8 cellular contexts compared by ENCODE assay signal in the genomic region with DNA sequence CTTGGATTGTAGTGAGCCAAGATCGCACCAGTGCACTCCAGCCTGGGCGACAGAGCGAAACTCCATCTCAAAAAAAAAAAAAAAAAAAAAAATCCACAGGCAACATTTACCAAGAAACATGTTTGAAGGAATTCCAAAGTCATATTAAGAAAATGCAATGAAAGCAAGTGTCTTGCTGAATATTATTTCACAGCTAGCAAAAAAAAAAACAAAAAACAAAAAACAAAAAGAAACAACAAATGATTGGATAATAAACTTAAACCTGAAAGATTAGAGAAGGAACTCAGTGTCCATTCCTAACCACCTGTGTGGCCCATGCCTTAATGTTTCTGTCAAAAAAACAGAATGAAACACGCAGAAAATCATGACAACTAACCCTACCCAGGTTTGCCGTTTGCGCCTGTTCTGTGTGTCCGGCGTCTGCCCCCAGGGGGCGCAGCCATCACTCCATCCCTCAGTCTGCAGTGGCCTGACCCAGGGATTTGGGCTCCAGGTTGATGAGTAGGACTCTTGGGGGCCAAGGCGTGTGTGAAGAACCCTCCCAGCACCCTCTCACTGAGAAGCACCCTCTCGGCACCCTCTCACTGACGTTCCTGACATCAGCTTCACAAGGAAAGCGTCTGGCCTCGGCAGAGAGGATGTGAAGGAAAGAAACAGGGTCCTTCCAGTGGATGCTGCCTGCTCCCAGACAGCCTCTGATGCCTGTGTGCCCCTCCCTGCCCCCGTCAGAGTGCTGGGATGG. TPM values are rescaled to one million over a fixed set of nuclear protein-coding genes. Genes with fewer than 3 reads are reported as not detected.
A peak's percentile ranks its signal among the peaks of the same experiment; 100 is the strongest.
DNase-seq lines count a peak whose midpoint lies in the region; ATAC-seq, FAIRE-seq and TF ChIP-seq lines count a peak whose summit lies in the region.

No MANE protein-coding gene starts in this region.

- H3K27ac ChIP-seq in AG04450 (ENCODE audit: low read depth, low read length) (no peak overlapping the region), endothelial cell of umbilical vein (ENCODE audit: insufficient read depth, low read depth, low read length) (no peak overlapping the region), neural cell (ENCODE audit: low read length) (no peak overlapping the region), tibial artery (no peak overlapping the region)

- dilution Hi-C loops in endothelial cell of umbilical vein (cut with MboI; ENCODE audit: extremely low pct_ligation_motif_present, low sequenced_read_pairs) = no loop called here

- BruUV-seq in endothelial cell of umbilical vein (replicated peaks; lab: Mats Ljungman, UMichigan) = no TSS peak

- POLR2A ChIA-PET in AG04450 (lab: Yijun Ruan, JAX) = interaction anchor here (0.7 kb wide), 2 partner anchors 43 to 70 kb away, joined by 5 to 7 read pairs; no protein-coding TSS in a partner anchor
- POLR2A ChIA-PET in endothelial cell of umbilical vein (lab: Charles Lee) = interaction anchor here (1.0 kb wide), 1 partner anchor 40 kb away, joined by 3 read pairs; no protein-coding TSS in a partner anchor

- TF ChIP-seq CTCF in AG04450 (IDR thresholded peaks at IDR 0.05; ENCODE audit: low read depth, low read length) = peak; percentile 87
- peak; percentile 91 to 92 for TF ChIP-seq CTCF in endothelial cell of umbilical vein (IDR thresholded peaks at IDR 0.05; ENCODE audit: extremely low read depth in 1 of 2, insufficient read depth in 1 of 2, low read depth in 1 of 2, low read length in 2 of 2)
- peak; percentile 60 for TF ChIP-seq CTCF in neural cell (IDR thresholded peaks at IDR 0.05; ENCODE audit: poor library complexity, severe bottlenecking)
- TF ChIP-seq CTCF in tibial artery (IDR thresholded peaks at IDR 0.05) = peak; percentile 86 to 87

- peak; percentile 89 for FAIRE-seq in endothelial cell of umbilical vein (lab: Jason Lieb, UNC)

- H3K9me1 ChIP-seq in endothelial cell of umbilical vein (replicated peaks; ENCODE audit: control insufficient read depth, extremely low read depth, insufficient read depth, low read length) = no peaks in the 10 kb centered on the region

- H3K9me2 ChIP-seq in neural cell (ENCODE audit: insufficient read depth, low read length) = no peaks in the 10 kb centered on the region

- no peaks in the 10 kb centered on the region for H3K36me3 ChIP-seq in endothelial cell of umbilical vein (ENCODE audit: control insufficient read depth in 2 of 2, extremely low read depth in 1 of 2, insufficient read depth in 2 of 2, low read length in 2 of 2)
- H3K36me3 ChIP-seq in neural cell (ENCODE audit: insufficient read depth, low read length) = no peaks in the 10 kb centered on the region
- H3K36me3 ChIP-seq in tibial artery = no peaks in the 10 kb centered on the region

- intact Hi-C loops in endothelial cell of umbilical vein (cut with micrococcal nuclease) (loop anchor here (1.0 to 2.0 kb wide), 2 partner anchors 18 to 40 kb away; no protein-coding TSS in a partner anchor), tibial artery (cut with DNase I; ENCODE audit: low total_unique reads) (loop anchor here (2.0 kb wide), 1 partner anchor 40 kb away; no protein-coding TSS in a partner anchor)

- TF ChIP-seq RAD21 in neural cell (conservative IDR thresholded peaks at IDR 0.05) = no peak

- TF ChIP-seq POLR2A in endothelial cell of umbilical vein (IDR thresholded peaks at IDR 0.05; ENCODE audit: low read depth, low read length) = no peak

- no peak for ATAC-seq in HG03457 (IDR thresholded peaks at IDR 0.05; ENCODE audit: unreplicated experiment)

- H3K9ac ChIP-seq in endothelial cell of umbilical vein (replicated peaks; ENCODE audit: extremely low read depth, insufficient read depth, low read length) = no peak overlapping the region
- no peak overlapping the region for H3K9ac ChIP-seq in neural cell (ENCODE audit: low read length)

- CTCF ChIA-PET in AG04450 (lab: Charles Lee) (interaction anchor here (0.6 to 2.8 kb wide), 23 partner anchors 15 to 976 kb away, joined by 3 to 8 read pairs (median 3); no protein-coding TSS in a partner anchor), endothelial cell of umbilical vein (lab: Charles Lee) (interaction anchor here (0.6 to 5.1 kb wide), 30 partner anchors 8 to 248 kb away, joined by 3 to 47 read pairs (median 4); a partner anchor contains a TSS)

- H2AFZ ChIP-seq in endothelial cell of umbilical vein (ENCODE audit: low read depth, low read length) (no peak overlapping the region), neural cell (ENCODE audit: low read depth, low read length) (no peak overlapping the region)

- H4K20me1 ChIP-seq in endothelial cell of umbilical vein (replicated peaks; ENCODE audit: control insufficient read depth, extremely low read depth, insufficient read depth, low read length) (no peaks in the 10 kb centered on the region), neural cell (ENCODE audit: insufficient read depth) (no peaks in the 10 kb centered on the region)

- H3K79me2 ChIP-seq in endothelial cell of umbilical vein (ENCODE audit: control insufficient read depth, insufficient read depth, low read length) (no peaks in the 10 kb centered on the region), neural cell (replicated peaks; ENCODE audit: insufficient read depth, low read length) (no peaks in the 10 kb centered on the region)

- H3K9me3 ChIP-seq in AG04450 (ENCODE audit: control insufficient read depth, insufficient read depth, low read length) = peaks cover 12% of the 10 kb centered on the region
- no peaks in the 10 kb centered on the region for H3K9me3 ChIP-seq in endothelial cell of umbilical vein (replicated peaks; ENCODE audit: control insufficient read depth, insufficient read depth, low read length)
- H3K9me3 ChIP-seq in neural cell (ENCODE audit: low read length) = no peaks in the 10 kb centered on the region
- no peaks in the 10 kb centered on the region for H3K9me3 ChIP-seq in tibial artery

- no peaks in the 10 kb centered on the region for H3F3A ChIP-seq in neural cell (ENCODE audit: insufficient read depth, low read length, poor library complexity, severe bottlenecking)

- TF ChIP-seq EP300 in neural cell (conservative IDR thresholded peaks at IDR 0.05; ENCODE audit: poor library complexity, severe bottlenecking) = no peak

- no peaks in the 10 kb centered on the region for H3K4me1 ChIP-seq in endothelial cell of umbilical vein (ENCODE audit: control insufficient read depth, extremely low read depth, insufficient read depth, low read length)
- H3K4me1 ChIP-seq in tibial artery = peaks cover 0 to 8% (median 0%) of the 10 kb centered on the region in 4 donors

- H3K4me3 ChIP-seq in AG04450 (ENCODE audit: low read depth, low read length) = no peak overlapping the region
- H3K4me3 ChIP-seq in endothelial cell of umbilical vein (replicated peaks in 1 of 3; ENCODE audit: insufficient read depth in 1 of 3, low read depth in 1 of 3, low read length in 3 of 3) = no peak overlapping the region
- H3K4me3 ChIP-seq in neural cell (ENCODE audit: low read length) = no peak overlapping the region
- no peak overlapping the region for H3K4me3 ChIP-seq in tibial artery

- H3K4me2 ChIP-seq in endothelial cell of umbilical vein (ENCODE audit: insufficient read depth, low read length) (no peak overlapping the region), neural cell (ENCODE audit: low read length) (no peak overlapping the region)

- DNase-seq in AG04450 (ENCODE audit: low read depth, low spot score) = no peak
- DNase-seq in GM19240 (ENCODE audit: insufficient read length, low spot score) = peak; percentile 85
- peak; percentile 60 for DNase-seq in NCI-H345 (lab: John Stamatoyannopoulos, UW)
- DNase-seq in activated CD8-positive, alpha-beta memory T cell treated with anti-CD3 and anti-CD28 coated beads, Interleukin-2, amount 50 U/mL, for 24 hours (ENCODE audit: extremely low read depth) = peak; percentile 50
- DNase-seq in endothelial cell of umbilical vein (ENCODE audit: low read depth, low spot score) = peak; percentile 54
- peak in 1 of 2 donors; percentile 67 for DNase-seq in tibial artery

- peaks cover 50% of the 10 kb centered on the region for H3K27me3 ChIP-seq in AG04450 (ENCODE audit: control insufficient read depth, insufficient read depth, low read length)
- no peaks in the 10 kb centered on the region for H3K27me3 ChIP-seq in endothelial cell of umbilical vein (ENCODE audit: control insufficient read depth in 2 of 2, insufficient read depth in 2 of 2, low read length in 2 of 2)
- no peaks in the 10 kb centered on the region for H3K27me3 ChIP-seq in neural cell (ENCODE audit: insufficient read depth, low read depth, low read length)
- peaks cover 0 to 18% of the 10 kb centered on the region in 2 donors for H3K27me3 ChIP-seq in tibial artery

RNA-seq across cellular contexts. Expression of a gene that starts 19.2 kb away (rescaled TPM):
- polyA plus RNA-seq in AG04450 (2011; rRNA removed) (240 and 249 TPM in 2 replicates), endothelial cell of umbilical vein (313 and 342 TPM in 2 replicates), neural cell (152 and 170 TPM in 2 replicates)
- 134 and 137 TPM in 2 replicates for polyA minus RNA-seq in AG04450 (2011; rRNA and poly(A)+ RNA removed)
- 406 and 415 TPM in 2 replicates for total RNA-seq in endothelial cell of umbilical vein
- polyA plus RNA-seq in endothelial cell of umbilical vein (2011; cell fraction: cytosol; rRNA removed) = 289 and 309 TPM in 2 replicates
- polyA plus RNA-seq in endothelial cell of umbilical vein (2011; cell fraction: nucleus; rRNA removed) = 194 and 204 TPM in 2 replicates
- 314 and 368 TPM in 2 replicates for polyA plus RNA-seq in endothelial cell of umbilical vein (2012)
- polyA minus RNA-seq in endothelial cell of umbilical vein (267 and 299 TPM in 2 replicates), neural cell (118 and 119 TPM in 2 replicates)
- 103 TPM for polyA minus RNA-seq in endothelial cell of umbilical vein (2011; cell fraction: cytosol; rRNA and poly(A)+ RNA removed)
- polyA minus RNA-seq in endothelial cell of umbilical vein (2011; cell fraction: nucleus; rRNA and poly(A)+ RNA removed) = 77.5 and 96.0 TPM in 2 replicates

RNA-seq across cellular contexts. Expression of a gene that starts 28.0 kb away (rescaled TPM):
- polyA plus RNA-seq in AG04450 (2011; rRNA removed) (0.04 TPM in 1 of 2 replicates, not detected in the other), endothelial cell of umbilical vein (0.39 and 0.59 TPM in 2 replicates), neural cell (not detected in 2 replicates)
- not detected in 2 replicates for polyA minus RNA-seq in AG04450 (2011; rRNA and poly(A)+ RNA removed)
- total RNA-seq in endothelial cell of umbilical vein = 0.65 and 0.91 TPM in 2 replicates
- 0.26 and 0.87 TPM in 2 replicates for polyA plus RNA-seq in endothelial cell of umbilical vein (2011; cell fraction: cytosol; rRNA removed)
- polyA plus RNA-seq in endothelial cell of umbilical vein (2011; cell fraction: nucleus; rRNA removed) = 0.30 and 0.48 TPM in 2 replicates
- 0.94 and 1.9 TPM in 2 replicates for polyA plus RNA-seq in endothelial cell of umbilical vein (2012)
- polyA minus RNA-seq in endothelial cell of umbilical vein (0.19 TPM in 1 of 2 replicates, not detected in the other), neural cell (not detected in 2 replicates)
- polyA minus RNA-seq in endothelial cell of umbilical vein (2011; cell fraction: cytosol; rRNA and poly(A)+ RNA removed) = 0.72 TPM
- polyA minus RNA-seq in endothelial cell of umbilical vein (2011; cell fraction: nucleus; rRNA and poly(A)+ RNA removed) = 0.58 TPM in 1 of 2 replicates, not detected in the other

RNA-seq across cellular contexts. Expression of a gene that starts 47.1 kb away (rescaled TPM):
- polyA plus RNA-seq in AG04450 (2011; rRNA removed) (11.4 and 11.9 TPM in 2 replicates), endothelial cell of umbilical vein (27.0 and 27.7 TPM in 2 replicates), neural cell (15.4 and 23.2 TPM in 2 replicates)
- polyA minus RNA-seq in AG04450 (2011; rRNA and poly(A)+ RNA removed) = 7.7 and 8.6 TPM in 2 replicates
- 46.4 and 50.6 TPM in 2 replicates for total RNA-seq in endothelial cell of umbilical vein
- 22.2 and 31.4 TPM in 2 replicates for polyA plus RNA-seq in endothelial cell of umbilical vein (2011; cell fraction: cytosol; rRNA removed)
- 12.9 and 19.4 TPM in 2 replicates for polyA plus RNA-seq in endothelial cell of umbilical vein (2011; cell fraction: nucleus; rRNA removed)
- polyA plus RNA-seq in endothelial cell of umbilical vein (2012) = 22.1 and 31.0 TPM in 2 replicates
- polyA minus RNA-seq in endothelial cell of umbilical vein (5.8 and 7.4 TPM in 2 replicates), neural cell (10.1 and 16.8 TPM in 2 replicates)
- 43.1 TPM for polyA minus RNA-seq in endothelial cell of umbilical vein (2011; cell fraction: cytosol; rRNA and poly(A)+ RNA removed)
- polyA minus RNA-seq in endothelial cell of umbilical vein (2011; cell fraction: nucleus; rRNA and poly(A)+ RNA removed) = 2.3 and 5.7 TPM in 2 replicates
